In the genomic region with DNA sequence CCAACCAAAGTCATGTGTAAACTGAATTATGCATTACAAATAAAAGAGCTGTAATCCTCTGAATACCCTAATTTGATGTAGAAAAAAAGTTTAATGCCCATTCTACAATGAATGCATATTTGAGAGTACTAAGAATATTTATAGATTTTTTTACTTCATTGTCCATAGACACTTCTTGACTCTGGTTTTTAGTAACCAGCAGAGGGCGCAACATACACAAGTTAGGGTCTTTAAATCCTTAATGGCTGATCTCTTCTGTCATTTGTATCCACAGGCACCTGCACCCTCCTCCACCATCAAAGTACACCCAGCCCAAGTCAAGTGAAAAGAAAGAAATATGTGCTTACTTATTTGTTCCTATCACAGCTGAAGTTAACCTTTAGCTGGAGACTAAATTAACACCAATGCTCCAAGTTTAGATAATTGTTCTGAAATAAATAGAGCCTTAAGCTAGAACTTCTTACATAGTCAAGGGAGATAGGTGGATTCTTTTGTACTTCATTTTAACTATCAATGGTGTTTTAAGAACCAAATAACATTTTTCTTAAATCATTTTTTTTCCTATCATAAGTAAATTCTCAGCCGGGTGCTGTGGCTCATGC, we compare ENCODE assay signal across 8 cellular contexts.
DNase-seq lines count a peak whose midpoint lies in the region; ATAC-seq and TF ChIP-seq lines count a peak whose summit lies in the region.

No MANE protein-coding gene starts in this region.

- H3K9me3 Mint-ChIP-seq in neural progenitor cell: peaks cover 2% of the 10 kb centered on the region

- no peak overlapping the region for H3K4me3 Mint-ChIP-seq in neural progenitor cell

- no peak for TF ChIP-seq POLR2A in esophagus squamous epithelium (IDR thresholded peaks at IDR 0.05)
- TF ChIP-seq POLR2A in transverse colon (IDR thresholded peaks at IDR 0.05): no peak

- no peaks in the 10 kb centered on the region for H3K79me2 ChIP-seq in neural progenitor cell (ENCODE audit: low read depth)

- H3K36me3 Mint-ChIP-seq in neural progenitor cell: no peaks in the 10 kb centered on the region

- no peak overlapping the region for H3K4me2 ChIP-seq in neural progenitor cell

- in situ Hi-C loops in transverse colon (cut with MboI; ENCODE audit: low pct_ligation_motif_present in 1 of 4, low pct_unique_long_range_greater_than_20kb in 1 of 4, low sequenced_read_pairs in 3 of 4): loop anchor here (10.0 to 25.0 kb wide), 4 partner anchors 362 to 938 kb away; no protein-coding TSS in a partner anchor

- H3K4me3 ChIP-seq in esophagus squamous epithelium (no peak overlapping the region), neural progenitor cell (no peak overlapping the region), transverse colon (no peak overlapping the region)

- H3K4me1 ChIP-seq in esophagus squamous epithelium (no peaks in the 10 kb centered on the region), neural progenitor cell (no peaks in the 10 kb centered on the region), transverse colon (peaks cover 0 to 7% (median 0%) of the 10 kb centered on the region in 4 donors)

- TF ChIP-seq EP300 in transverse colon (IDR thresholded peaks at IDR 0.05; ENCODE audit: low read depth): no peak

- TF ChIP-seq CTCF in esophagus squamous epithelium (IDR thresholded peaks at IDR 0.05) (peak in 5 of 6 experiments; percentile 60 to 76 (median 69)), neural progenitor cell (IDR thresholded peaks at IDR 0.05) (peak; percentile 82), transverse colon (IDR thresholded peaks at IDR 0.05) (peak; percentile 65 to 77 (median 72))

- intact Hi-C loops in esophagus squamous epithelium (cut with DNase I): loop anchor here (10.0 kb wide), 1 partner anchor 746 kb away; no protein-coding TSS in a partner anchor
- intact Hi-C loops in transverse colon (cut with DNase I; ENCODE audit: low total_unique reads): no loop called here

- H3K9me3 ChIP-seq in esophagus squamous epithelium: no peaks in the 10 kb centered on the region
- no peaks in the 10 kb centered on the region for H3K9me3 ChIP-seq in neural progenitor cell (ENCODE audit: low read depth)
- H3K9me3 ChIP-seq in transverse colon: no peaks in the 10 kb centered on the region

- DNase-seq in CMK (ENCODE audit: low read depth) (peak; percentile 29), NOMO-1 treated with dmso at 0.1 percent for 144 hours (lab: John Stamatoyannopoulos, UW; ENCODE audit: unreplicated experiment) (peak; percentile 68), esophagus squamous epithelium (lab: John Stamatoyannopoulos, UW) (no peak), neural progenitor cell (ENCODE audit: low spot score) (peak; percentile 85), transverse colon (peak; percentile 53)
- peak; percentile 31 for DNase-seq in activated CD8-positive, alpha-beta memory T cell treated with anti-CD3 and anti-CD28 coated beads, Interleukin-2, amount 50 U/mL, for 1 hour (ENCODE audit: extremely low read depth)

- H3K27ac ChIP-seq in esophagus squamous epithelium: no peak overlapping the region
- no peak overlapping the region for H3K27ac ChIP-seq in neural progenitor cell
- H3K27ac ChIP-seq in transverse colon: no peak overlapping the region

- H3K27me3 ChIP-seq in esophagus squamous epithelium (no peaks in the 10 kb centered on the region), neural progenitor cell (no peaks in the 10 kb centered on the region), transverse colon (no peaks in the 10 kb centered on the region)

- no peaks in the 10 kb centered on the region for H3K36me3 ChIP-seq in esophagus squamous epithelium
- no peaks in the 10 kb centered on the region for H3K36me3 ChIP-seq in neural progenitor cell
- H3K36me3 ChIP-seq in transverse colon: no peaks in the 10 kb centered on the region

- WGBS in esophagus squamous epithelium, 2 donors: 44 to 50% methylated on average over 2 of the region's 2 CpGs
- 47 to 50% methylated on average over 2 of the region's 2 CpGs for WGBS in transverse colon (ENCODE audit: low coverage in 1 of 2), 2 donors

- H3F3A ChIP-seq in neural progenitor cell (ENCODE audit: low read depth): no peaks in the 10 kb centered on the region

- H3K27me3 Mint-ChIP-seq in neural progenitor cell (ENCODE audit: insufficient read depth, low read depth): peaks cover 3% of the 10 kb centered on the region

- H2AFZ ChIP-seq in neural progenitor cell (replicated peaks): no peak overlapping the region

- ATAC-seq in GM19455 (IDR thresholded peaks at IDR 0.05; ENCODE audit: unreplicated experiment): peak; percentile 93
- ATAC-seq in HG03558 (IDR thresholded peaks at IDR 0.05; ENCODE audit: extremely low read depth, unreplicated experiment): peak; percentile 73

- H3K9ac ChIP-seq in neural progenitor cell: no peak overlapping the region

- H3K27ac Mint-ChIP-seq in neural progenitor cell: no peak overlapping the region

- H3K4me1 Mint-ChIP-seq in neural progenitor cell: no peaks in the 10 kb centered on the region

- H4K20me1 ChIP-seq in neural progenitor cell (ENCODE audit: low read depth): no peaks in the 10 kb centered on the region
